Comparison of ENCODE assay signal across 17 cellular contexts in the genomic region with DNA sequence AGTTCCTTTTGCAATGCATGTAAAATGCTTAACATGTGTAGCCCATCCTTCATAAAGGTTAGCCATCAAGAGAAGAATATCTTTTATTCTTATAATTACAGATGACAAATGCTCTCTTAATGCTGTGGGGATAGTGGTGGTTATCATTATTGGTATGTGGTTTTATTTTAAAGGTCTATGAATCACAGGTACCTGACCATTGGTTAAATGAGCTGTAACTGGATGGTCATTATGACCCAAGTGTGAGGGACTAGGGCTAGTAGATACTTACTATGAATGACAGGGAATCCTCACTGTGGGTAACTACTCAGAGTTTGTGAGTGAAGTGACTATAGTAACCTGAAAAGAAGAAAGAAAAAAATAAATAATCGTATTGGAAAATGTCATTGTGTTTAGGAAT.
DNase-seq lines count a peak whose midpoint lies in the region; ATAC-seq lines count a peak whose summit lies in the region.
"Had no signal": no experiment of that assay in that cellular context is flagged by ENCODE, and none has a peak within 500 bp of the region (broad histone marks: within the 10 kb centered on the region; RNA-seq: fewer than 3 reads in every experiment).

No MANE protein-coding gene starts in this region.

- DNase-seq in EL (peak; percentile 11), HT1080 (ENCODE audit: low read depth) (peak; percentile 8), SW480 (ENCODE audit: low spot score) (peak; percentile 11), kidney tubule cell (ENCODE audit: low spot score) (peak; percentile 53)
- no peak for DNase-seq in activated CD4-positive, alpha-beta T cell treated with anti-CD3 and anti-CD28 coated beads, Interleukin-2, amount 10 ng/mL, durations not matched to agents 7 days and 5 days
- DNase-seq: AML-193; Caco-2; CD4-positive, alpha-beta T cell; DMS79; H9; KBM-7 had no signal

- H3K4me1 Mint-ChIP-seq in activated CD4-positive, alpha-beta T cell treated with anti-CD3 and anti-CD28 coated beads, Interleukin-2, amount 10 ng/mL, durations not matched to agents 7 days and 5 days: peaks cover 8% of the 10 kb centered on the region

- H3K27ac Mint-ChIP-seq in activated CD4-positive, alpha-beta T cell treated with anti-CD3 and anti-CD28 coated beads, Interleukin-2, amount 10 ng/mL, durations not matched to agents 7 days and 5 days: no peak overlapping the region
- H3K27ac Mint-ChIP-seq: CD4-positive, alpha-beta T cell; IgD-negative memory B cell had no signal

- H3K36me3 Mint-ChIP-seq in activated CD4-positive, alpha-beta T cell treated with anti-CD3 and anti-CD28 coated beads, Interleukin-2, amount 10 ng/mL, durations not matched to agents 7 days and 5 days (ENCODE audit: low read depth): peaks cover 34% of the 10 kb centered on the region

- no peaks in the 10 kb centered on the region for H3K27me3 Mint-ChIP-seq in activated CD4-positive, alpha-beta T cell treated with anti-CD3 and anti-CD28 coated beads, Interleukin-2, amount 10 ng/mL, durations not matched to agents 7 days and 5 days
- H3K27me3 Mint-ChIP-seq: CD4-positive, alpha-beta T cell; IgD-negative memory B cell had no signal

- CTCF ChIA-PET in activated CD4-positive, alpha-beta T cell treated with anti-CD3 and anti-CD28 coated beads, Interleukin-2, amount 10 ng/mL, durations not matched to agents 7 days and 5 days (lab: Charles Lee): interaction anchor here (0.5 to 1.4 kb wide), 2 partner anchors 144 to 218 kb away, joined by 3 read pairs; no protein-coding TSS in a partner anchor

- POLR2A ChIA-PET in activated CD4-positive, alpha-beta T cell treated with anti-CD3 and anti-CD28 coated beads, Interleukin-2, amount 10 ng/mL, durations not matched to agents 7 days and 5 days (lab: Charles Lee): no interaction called here

- ATAC-seq in HG03097 (IDR thresholded peaks at IDR 0.05; ENCODE audit: low FRiP score, unreplicated experiment) (no peak), HG03025 (IDR thresholded peaks at IDR 0.05; ENCODE audit: low FRiP score, unreplicated experiment) (no peak)
- ATAC-seq: A549, GM12878, HepG2 had no signal

- peaks cover 11% of the 10 kb centered on the region for H3K9me3 Mint-ChIP-seq in activated CD4-positive, alpha-beta T cell treated with anti-CD3 and anti-CD28 coated beads, Interleukin-2, amount 10 ng/mL, durations not matched to agents 7 days and 5 days
- H3K9me3 Mint-ChIP-seq: CD4-positive, alpha-beta T cell; H9 had no signal

- H3K4me3 Mint-ChIP-seq in activated CD4-positive, alpha-beta T cell treated with anti-CD3 and anti-CD28 coated beads, Interleukin-2, amount 10 ng/mL, durations not matched to agents 7 days and 5 days: no peak overlapping the region
- H3K4me3 Mint-ChIP-seq: CD4-positive, alpha-beta T cell; H9; IgD-negative memory B cell had no signal
